Comparison of ENCODE assay signal across 1 cellular context in genomic region chr4:82547850-82548249, GRCh38.
TF ChIP-seq lines count a peak whose summit lies in the region.

No MANE protein-coding gene starts in this region.

TF ChIP-seq in HEK293, 187 proteins besides CTCF, POLR2A, EP300 and RAD21 (continued from another document):
- 0 out of 2 replicates have a peak, but pooled peaks have one; percentile 58 for TF ChIP-seq ZNF280D (tag by site-specific recombination; IDR thresholded peaks at IDR 0.05)
